1 cellular context compared by ENCODE assay signal in the genomic region with DNA sequence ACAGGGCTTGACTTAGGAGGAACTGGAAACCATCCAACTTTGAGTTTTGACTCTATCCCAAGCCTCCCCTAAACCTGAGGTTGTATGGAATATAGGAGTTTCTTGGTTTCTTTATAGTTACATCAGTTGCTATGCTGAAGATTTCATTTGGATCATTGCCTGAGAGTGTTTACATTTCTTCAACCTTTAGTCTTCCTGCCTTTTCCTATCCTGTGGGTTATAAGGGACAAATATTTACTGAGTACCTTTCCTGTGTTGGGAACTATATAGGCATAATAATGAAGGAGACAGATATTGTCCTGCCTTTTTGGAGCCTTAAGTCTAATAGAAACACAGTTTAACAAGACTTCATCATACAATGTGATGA.
TF ChIP-seq lines count a peak whose summit lies in the region.

No MANE protein-coding gene starts in this region.

TF ChIP-seq in HepG2, 621 proteins besides CTCF, POLR2A, EP300 and RAD21 (continued from another document and continues in another):
- TF ChIP-seq, protein P1, sequence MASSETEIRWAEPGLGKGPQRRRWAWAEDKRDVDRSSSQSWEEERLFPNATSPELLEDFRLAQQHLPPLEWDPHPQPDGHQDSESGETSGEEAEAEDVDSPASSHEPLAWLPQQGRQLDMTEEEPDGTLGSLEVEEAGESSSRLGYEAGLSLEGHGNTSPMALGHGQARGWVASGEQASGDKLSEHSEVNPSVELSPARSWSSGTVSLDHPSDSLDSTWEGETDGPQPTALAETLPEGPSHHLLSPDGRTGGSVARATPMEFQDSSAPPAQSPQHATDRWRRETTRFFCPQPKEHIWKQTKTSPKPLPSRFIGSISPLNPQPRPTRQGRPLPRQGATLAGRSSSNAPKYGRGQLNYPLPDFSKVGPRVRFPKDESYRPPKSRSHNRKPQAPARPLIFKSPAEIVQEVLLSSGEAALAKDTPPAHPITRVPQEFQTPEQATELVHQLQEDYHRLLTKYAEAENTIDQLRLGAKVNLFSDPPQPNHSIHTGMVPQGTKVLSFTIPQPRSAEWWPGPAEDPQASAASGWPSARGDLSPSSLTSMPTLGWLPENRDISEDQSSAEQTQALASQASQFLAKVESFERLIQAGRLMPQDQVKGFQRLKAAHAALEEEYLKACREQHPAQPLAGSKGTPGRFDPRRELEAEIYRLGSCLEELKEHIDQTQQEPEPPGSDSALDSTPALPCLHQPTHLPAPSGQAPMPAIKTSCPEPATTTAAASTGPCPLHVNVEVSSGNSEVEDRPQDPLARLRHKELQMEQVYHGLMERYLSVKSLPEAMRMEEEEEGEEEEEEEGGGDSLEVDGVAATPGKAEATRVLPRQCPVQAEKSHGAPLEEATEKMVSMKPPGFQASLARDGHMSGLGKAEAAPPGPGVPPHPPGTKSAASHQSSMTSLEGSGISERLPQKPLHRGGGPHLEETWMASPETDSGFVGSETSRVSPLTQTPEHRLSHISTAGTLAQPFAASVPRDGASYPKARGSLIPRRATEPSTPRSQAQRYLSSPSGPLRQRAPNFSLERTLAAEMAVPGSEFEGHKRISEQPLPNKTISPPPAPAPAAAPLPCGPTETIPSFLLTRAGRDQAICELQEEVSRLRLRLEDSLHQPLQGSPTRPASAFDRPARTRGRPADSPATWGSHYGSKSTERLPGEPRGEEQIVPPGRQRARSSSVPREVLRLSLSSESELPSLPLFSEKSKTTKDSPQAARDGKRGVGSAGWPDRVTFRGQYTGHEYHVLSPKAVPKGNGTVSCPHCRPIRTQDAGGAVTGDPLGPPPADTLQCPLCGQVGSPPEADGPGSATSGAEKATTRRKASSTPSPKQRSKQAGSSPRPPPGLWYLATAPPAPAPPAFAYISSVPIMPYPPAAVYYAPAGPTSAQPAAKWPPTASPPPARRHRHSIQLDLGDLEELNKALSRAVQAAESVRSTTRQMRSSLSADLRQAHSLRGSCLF (CRISPR knock-in tag; IDR thresholded peaks at IDR 0.05; ENCODE audit: borderline replicate concordance), result no peak
- TF ChIP-seq, protein P2, sequence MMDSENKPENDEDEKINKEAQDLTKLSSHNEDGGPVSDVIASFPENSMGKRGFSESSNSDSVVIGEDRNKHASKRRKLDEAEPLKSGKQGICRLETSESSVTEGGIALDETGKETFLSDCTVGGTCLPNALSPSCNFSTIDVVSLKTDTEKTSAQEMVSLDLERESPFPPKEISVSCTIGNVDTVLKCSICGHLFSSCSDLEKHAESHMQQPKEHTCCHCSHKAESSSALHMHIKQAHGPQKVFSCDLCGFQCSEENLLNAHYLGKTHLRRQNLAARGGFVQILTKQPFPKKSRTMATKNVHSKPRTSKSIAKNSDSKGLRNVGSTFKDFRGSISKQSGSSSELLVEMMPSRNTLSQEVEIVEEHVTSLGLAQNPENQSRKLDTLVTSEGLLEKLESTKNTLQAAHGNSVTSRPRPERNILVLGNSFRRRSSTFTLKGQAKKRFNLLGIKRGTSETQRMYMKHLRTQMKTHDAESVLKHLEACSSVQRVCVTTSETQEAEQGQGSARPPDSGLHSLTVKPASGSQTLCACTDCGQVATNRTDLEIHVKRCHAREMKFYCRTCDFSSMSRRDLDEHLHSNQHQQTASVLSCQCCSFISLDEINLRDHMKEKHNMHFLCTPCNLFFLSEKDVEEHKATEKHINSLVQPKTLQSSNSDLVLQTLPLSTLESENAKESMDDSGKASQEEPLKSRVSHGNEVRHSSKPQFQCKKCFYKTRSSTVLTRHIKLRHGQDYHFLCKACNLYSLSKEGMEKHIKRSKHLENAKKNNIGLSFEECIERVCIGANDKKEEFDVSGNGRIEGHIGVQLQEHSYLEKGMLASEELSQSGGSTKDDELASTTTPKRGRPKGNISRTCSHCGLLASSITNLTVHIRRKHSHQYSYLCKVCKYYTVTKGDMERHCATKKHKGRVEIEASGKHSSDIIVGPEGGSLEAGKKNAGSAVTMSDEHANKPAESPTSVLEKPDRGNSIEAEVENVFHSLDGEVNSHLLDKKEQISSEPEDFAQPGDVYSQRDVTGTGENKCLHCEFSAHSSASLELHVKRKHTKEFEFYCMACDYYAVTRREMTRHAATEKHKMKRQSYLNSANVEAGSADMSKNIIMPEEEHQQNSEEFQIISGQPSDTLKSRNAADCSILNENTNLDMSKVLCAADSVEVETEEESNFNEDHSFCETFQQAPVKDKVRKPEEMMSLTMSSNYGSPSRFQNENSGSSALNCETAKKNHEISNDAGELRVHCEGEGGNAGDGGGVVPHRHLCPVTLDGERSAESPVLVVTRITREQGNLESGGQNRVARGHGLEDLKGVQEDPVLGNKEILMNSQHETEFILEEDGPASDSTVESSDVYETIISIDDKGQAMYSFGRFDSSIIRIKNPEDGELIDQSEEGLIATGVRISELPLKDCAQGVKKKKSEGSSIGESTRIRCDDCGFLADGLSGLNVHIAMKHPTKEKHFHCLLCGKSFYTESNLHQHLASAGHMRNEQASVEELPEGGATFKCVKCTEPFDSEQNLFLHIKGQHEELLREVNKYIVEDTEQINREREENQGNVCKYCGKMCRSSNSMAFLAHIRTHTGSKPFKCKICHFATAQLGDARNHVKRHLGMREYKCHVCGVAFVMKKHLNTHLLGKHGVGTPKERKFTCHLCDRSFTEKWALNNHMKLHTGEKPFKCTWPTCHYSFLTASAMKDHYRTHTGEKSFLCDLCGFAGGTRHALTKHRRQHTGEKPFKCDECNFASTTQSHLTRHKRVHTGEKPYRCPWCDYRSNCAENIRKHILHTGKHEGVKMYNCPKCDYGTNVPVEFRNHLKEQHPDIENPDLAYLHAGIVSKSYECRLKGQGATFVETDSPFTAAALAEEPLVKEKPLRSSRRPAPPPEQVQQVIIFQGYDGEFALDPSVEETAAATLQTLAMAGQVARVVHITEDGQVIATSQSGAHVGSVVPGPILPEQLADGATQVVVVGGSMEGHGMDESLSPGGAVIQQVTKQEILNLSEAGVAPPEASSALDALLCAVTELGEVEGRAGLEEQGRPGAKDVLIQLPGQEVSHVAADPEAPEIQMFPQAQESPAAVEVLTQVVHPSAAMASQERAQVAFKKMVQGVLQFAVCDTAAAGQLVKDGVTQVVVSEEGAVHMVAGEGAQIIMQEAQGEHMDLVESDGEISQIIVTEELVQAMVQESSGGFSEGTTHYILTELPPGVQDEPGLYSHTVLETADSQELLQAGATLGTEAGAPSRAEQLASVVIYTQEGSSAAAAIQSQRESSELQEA (CRISPR knock-in tag; IDR thresholded peaks at IDR 0.05; ENCODE audit: not compliant biosample characterization), result no peak
- TF ChIP-seq ZFP36 (IDR thresholded peaks at IDR 0.05; ENCODE audit: borderline replicate concordance, low read depth, low read length, partially characterized antibody) (no peak), CREB1 (IDR thresholded peaks at IDR 0.05) (no peak), CREB1 (CRISPR knock-in tag; IDR thresholded peaks at IDR 0.05) (peak; percentile 78), ZNF367 (CRISPR knock-in tag; IDR thresholded peaks at IDR 0.05; ENCODE audit: borderline replicate concordance) (no peak), ASH2L (IDR thresholded peaks at IDR 0.05; ENCODE audit: insufficient read length, low read depth, low read length) (peak; percentile 31), ZNF546 (CRISPR knock-in tag; conservative IDR thresholded peaks at IDR 0.05) (no peak), GATAD1 (CRISPR knock-in tag; IDR thresholded peaks at IDR 0.05) (no peak), FOXC1 (CRISPR knock-in tag; IDR thresholded peaks at IDR 0.05; ENCODE audit: borderline replicate concordance) (no peak), HES4 (CRISPR knock-in tag; IDR thresholded peaks at IDR 0.05; ENCODE audit: borderline replicate concordance) (no peak), ZNF749 (CRISPR knock-in tag; IDR thresholded peaks at IDR 0.05; ENCODE audit: borderline replicate concordance) (no peak), ZNF619 (CRISPR knock-in tag; IDR thresholded peaks at IDR 0.05) (no peak), MYNN (CRISPR knock-in tag; IDR thresholded peaks at IDR 0.05; ENCODE audit: low read depth) (no peak), BORCS8-MEF2B (CRISPR knock-in tag; IDR thresholded peaks at IDR 0.05) (no peak), GATAD2A (CRISPR knock-in tag; IDR thresholded peaks at IDR 0.05) (peak; percentile 39; the same call in 1 of the 2 replicates), ETV5 (CRISPR knock-in tag; IDR thresholded peaks at IDR 0.05; ENCODE audit: borderline replicate concordance) (peak; percentile 22; the same call in 1 of the 2 replicates), PAX8 (CRISPR knock-in tag; IDR thresholded peaks at IDR 0.05; ENCODE audit: borderline replicate concordance) (no peak), ZNF713 (CRISPR knock-in tag; IDR thresholded peaks at IDR 0.05) (no peak), SIN3A (IDR thresholded peaks at IDR 0.05; ENCODE audit: borderline replicate concordance, low read depth, low read length) (no peak), RELA (CRISPR knock-in tag; IDR thresholded peaks at IDR 0.05) (no peak), ZNF30 (CRISPR knock-in tag; IDR thresholded peaks at IDR 0.05) (no peak), ZSCAN22 (CRISPR knock-in tag; IDR thresholded peaks at IDR 0.05) (no peak), NCOR1 (IDR thresholded peaks at IDR 0.05; ENCODE audit: borderline replicate concordance, low read length) (peak; percentile 30; the same call in 1 of the 2 replicates), NR3C1 (CRISPR knock-in tag; IDR thresholded peaks at IDR 0.05) (no peak), ZNF17 (CRISPR knock-in tag; IDR thresholded peaks at IDR 0.05) (no peak), TBP (CRISPR knock-in tag; IDR thresholded peaks at IDR 0.05) (no peak)
- TF ChIP-seq, protein P3, sequence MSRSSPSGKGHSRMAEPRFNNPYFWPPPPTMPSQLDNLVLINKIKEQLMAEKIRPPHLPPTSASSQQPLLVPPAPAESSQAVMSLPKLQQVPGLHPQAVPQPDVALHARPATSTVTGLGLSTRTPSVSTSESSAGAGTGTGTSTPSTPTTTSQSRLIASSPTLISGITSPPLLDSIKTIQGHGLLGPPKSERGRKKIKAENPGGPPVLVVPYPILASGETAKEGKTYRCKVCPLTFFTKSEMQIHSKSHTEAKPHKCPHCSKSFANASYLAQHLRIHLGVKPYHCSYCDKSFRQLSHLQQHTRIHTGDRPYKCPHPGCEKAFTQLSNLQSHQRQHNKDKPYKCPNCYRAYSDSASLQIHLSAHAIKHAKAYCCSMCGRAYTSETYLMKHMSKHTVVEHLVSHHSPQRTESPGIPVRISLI (CRISPR knock-in tag; IDR thresholded peaks at IDR 0.05; ENCODE audit: borderline replicate concordance), result no peak
- TF ChIP-seq, protein P4, sequence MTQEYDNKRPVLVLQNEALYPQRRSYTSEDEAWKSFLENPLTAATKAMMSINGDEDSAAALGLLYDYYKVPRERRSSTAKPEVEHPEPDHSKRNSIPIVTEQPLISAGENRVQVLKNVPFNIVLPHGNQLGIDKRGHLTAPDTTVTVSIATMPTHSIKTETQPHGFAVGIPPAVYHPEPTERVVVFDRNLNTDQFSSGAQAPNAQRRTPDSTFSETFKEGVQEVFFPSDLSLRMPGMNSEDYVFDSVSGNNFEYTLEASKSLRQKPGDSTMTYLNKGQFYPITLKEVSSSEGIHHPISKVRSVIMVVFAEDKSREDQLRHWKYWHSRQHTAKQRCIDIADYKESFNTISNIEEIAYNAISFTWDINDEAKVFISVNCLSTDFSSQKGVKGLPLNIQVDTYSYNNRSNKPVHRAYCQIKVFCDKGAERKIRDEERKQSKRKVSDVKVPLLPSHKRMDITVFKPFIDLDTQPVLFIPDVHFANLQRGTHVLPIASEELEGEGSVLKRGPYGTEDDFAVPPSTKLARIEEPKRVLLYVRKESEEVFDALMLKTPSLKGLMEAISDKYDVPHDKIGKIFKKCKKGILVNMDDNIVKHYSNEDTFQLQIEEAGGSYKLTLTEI (CRISPR knock-in tag; conservative IDR thresholded peaks at IDR 0.05), result no peak
- TF ChIP-seq, protein P5, sequence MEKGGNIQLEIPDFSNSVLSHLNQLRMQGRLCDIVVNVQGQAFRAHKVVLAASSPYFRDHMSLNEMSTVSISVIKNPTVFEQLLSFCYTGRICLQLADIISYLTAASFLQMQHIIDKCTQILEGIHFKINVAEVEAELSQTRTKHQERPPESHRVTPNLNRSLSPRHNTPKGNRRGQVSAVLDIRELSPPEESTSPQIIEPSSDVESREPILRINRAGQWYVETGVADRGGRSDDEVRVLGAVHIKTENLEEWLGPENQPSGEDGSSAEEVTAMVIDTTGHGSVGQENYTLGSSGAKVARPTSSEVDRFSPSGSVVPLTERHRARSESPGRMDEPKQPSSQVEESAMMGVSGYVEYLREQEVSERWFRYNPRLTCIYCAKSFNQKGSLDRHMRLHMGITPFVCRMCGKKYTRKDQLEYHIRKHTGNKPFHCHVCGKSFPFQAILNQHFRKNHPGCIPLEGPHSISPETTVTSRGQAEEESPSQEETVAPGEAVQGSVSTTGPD (CRISPR knock-in tag; IDR thresholded peaks at IDR 0.05), result no peak
- TF ChIP-seq, protein P6, sequence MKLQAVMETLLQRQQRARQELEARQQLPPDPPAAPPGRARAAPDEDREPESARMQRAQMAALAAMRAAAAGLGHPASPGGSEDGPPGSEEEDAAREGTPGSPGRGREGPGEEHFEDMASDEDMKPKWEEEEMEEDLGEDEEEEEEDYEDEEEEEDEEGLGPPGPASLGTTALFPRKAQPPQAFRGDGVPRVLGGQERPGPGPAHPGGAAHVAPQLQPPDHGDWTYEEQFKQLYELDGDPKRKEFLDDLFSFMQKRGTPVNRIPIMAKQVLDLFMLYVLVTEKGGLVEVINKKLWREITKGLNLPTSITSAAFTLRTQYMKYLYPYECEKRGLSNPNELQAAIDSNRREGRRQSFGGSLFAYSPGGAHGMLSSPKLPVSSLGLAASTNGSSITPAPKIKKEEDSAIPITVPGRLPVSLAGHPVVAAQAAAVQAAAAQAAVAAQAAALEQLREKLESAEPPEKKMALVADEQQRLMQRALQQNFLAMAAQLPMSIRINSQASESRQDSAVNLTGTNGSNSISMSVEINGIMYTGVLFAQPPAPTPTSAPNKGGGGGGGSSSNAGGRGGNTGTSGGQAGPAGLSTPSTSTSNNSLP (IDR thresholded peaks at IDR 0.05; ENCODE audit: low read depth, low read length), result no peak
- TF ChIP-seq, protein P7, sequence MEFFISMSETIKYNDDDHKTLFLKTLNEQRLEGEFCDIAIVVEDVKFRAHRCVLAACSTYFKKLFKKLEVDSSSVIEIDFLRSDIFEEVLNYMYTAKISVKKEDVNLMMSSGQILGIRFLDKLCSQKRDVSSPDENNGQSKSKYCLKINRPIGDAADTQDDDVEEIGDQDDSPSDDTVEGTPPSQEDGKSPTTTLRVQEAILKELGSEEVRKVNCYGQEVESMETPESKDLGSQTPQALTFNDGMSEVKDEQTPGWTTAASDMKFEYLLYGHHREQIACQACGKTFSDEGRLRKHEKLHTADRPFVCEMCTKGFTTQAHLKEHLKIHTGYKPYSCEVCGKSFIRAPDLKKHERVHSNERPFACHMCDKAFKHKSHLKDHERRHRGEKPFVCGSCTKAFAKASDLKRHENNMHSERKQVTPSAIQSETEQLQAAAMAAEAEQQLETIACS (CRISPR knock-in tag; IDR thresholded peaks at IDR 0.05), result no peak
- TF ChIP-seq, protein P8, sequence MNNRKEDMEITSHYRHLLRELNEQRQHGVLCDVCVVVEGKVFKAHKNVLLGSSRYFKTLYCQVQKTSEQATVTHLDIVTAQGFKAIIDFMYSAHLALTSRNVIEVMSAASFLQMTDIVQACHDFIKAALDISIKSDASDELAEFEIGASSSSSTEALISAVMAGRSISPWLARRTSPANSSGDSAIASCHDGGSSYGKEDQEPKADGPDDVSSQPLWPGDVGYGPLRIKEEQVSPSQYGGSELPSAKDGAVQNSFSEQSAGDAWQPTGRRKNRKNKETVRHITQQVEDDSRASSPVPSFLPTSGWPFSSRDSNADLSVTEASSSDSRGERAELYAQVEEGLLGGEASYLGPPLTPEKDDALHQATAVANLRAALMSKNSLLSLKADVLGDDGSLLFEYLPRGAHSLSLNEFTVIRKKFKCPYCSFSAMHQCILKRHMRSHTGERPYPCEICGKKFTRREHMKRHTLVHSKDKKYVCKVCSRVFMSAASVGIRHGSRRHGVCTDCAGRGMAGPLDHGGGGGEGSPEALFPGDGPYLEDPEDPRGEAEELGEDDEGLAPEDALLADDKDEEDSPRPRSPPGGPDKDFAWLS (CRISPR knock-in tag; IDR thresholded peaks at IDR 0.05; ENCODE audit: borderline replicate concordance), result no peak
